ENCODE assay signal across 17 cellular contexts in the genomic region with DNA sequence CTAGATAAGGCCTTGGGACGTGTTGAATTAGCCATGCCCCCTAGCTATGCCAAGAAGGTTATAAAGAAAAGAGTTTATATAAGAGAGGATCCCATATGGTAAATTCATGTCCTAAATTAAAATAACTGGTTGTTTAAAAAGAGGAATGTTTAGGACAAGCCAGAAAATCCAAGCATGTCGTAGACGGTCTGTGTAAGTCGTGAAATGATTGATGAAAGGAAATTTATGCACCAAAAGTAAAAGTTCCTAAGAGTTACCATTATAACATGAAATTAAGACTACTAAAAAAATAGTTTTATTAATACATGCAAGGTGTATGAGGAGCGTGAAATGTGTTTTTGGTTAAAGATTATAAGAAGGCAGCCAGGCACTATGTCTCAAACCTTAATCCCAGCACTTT.
A peak's percentile ranks its signal among the peaks of the same experiment; 100 is the strongest.
DNase-seq lines count a peak whose midpoint lies in the region; ATAC-seq and TF ChIP-seq lines count a peak whose summit lies in the region.
"Had no signal": no experiment of that assay in that cellular context is flagged by ENCODE, and none has a peak within 500 bp of the region (broad histone marks: within the 10 kb centered on the region; RNA-seq: fewer than 3 reads in every experiment).

No MANE protein-coding gene starts in this region.

- peaks cover 44% of the 10 kb centered on the region for H3K9me3 Mint-ChIP-seq in nephron progenitor cell
- H3K9me3 Mint-ChIP-seq: CD8-positive, alpha-beta T cell had no signal

- no peak overlapping the region for H3K4me3 Mint-ChIP-seq in nephron progenitor cell
- H3K4me3 Mint-ChIP-seq: activated CD4-positive, alpha-beta T cell treated with anti-CD3 and anti-CD28 coated beads, Interleukin-2, amount 10 ng/mL, durations not matched to agents 7 days and 5 days; CD8-positive, alpha-beta T cell had no signal

- H3K36me3 ChIP-seq in SJCRH30: no peaks in the 10 kb centered on the region

- peaks cover 10% of the 10 kb centered on the region for H3K36me3 Mint-ChIP-seq in nephron progenitor cell (ENCODE audit: low read depth)
- H3K36me3 Mint-ChIP-seq: CD8-positive, alpha-beta T cell had no signal

- peak; percentile 49 for DNase-seq in NCI-H748 (lab: John Stamatoyannopoulos, UW; ENCODE audit: unreplicated experiment)
- DNase-seq in NCI-H748 treated with DMSO at 0.1 percent for 48 hours (lab: John Stamatoyannopoulos, UW): no peak
- peak; percentile 14 for DNase-seq in KBM-7
- DNase-seq in SJCRH30: peak; percentile 23 to 31
- peak; percentile 29 for DNase-seq in nephron progenitor cell
- no peak for DNase-seq in NCI-H187 treated with DMSO at 0.1 percent for 48 hours (lab: John Stamatoyannopoulos, UW)
- DNase-seq in NCI-H524 (lab: John Stamatoyannopoulos, UW): no peak
- DNase-seq: activated CD4-positive, alpha-beta T cell treated with anti-CD3 and anti-CD28 coated beads, Interleukin-2, amount 10 ng/mL, durations not matched to agents 7 days and 5 days; CD8-positive, alpha-beta T cell; left colon; NCI-H1092 treated with DMSO at 0.1 percent for 48 hours; NCI-H345; right cardiac atrium; SK-N-SH; stimulated activated naive CD4-positive, alpha-beta T cell treated with Interleukin-2 at 50 U/mL for 16 hours; T1000 had no signal

- H3K27ac ChIP-seq in SJCRH30: no peak overlapping the region

- in situ Hi-C loops in KBM-7 (cut with MboI; ENCODE audit: low pct_unique_long_range_greater_than_20kb, low sequenced_read_pairs): no loop called here

- H3K4me1 ChIP-seq in SJCRH30: no peaks in the 10 kb centered on the region

- TF ChIP-seq CTCF in nephron progenitor cell (IDR thresholded peaks at IDR 0.05): no peak

- ATAC-seq in HG03139 (IDR thresholded peaks at IDR 0.05; ENCODE audit: unreplicated experiment): no peak
- ATAC-seq: CD8-positive, alpha-beta T cell; left colon; right cardiac atrium had no signal

- peaks cover 6% of the 10 kb centered on the region for H3K27me3 Mint-ChIP-seq in nephron progenitor cell (ENCODE audit: low read depth, poor library complexity)
- H3K27me3 Mint-ChIP-seq: activated CD4-positive, alpha-beta T cell treated with anti-CD3 and anti-CD28 coated beads, Interleukin-2, amount 10 ng/mL, durations not matched to agents 7 days and 5 days had no signal

- no peaks in the 10 kb centered on the region for H3K4me1 Mint-ChIP-seq in nephron progenitor cell
- H3K4me1 Mint-ChIP-seq: activated CD4-positive, alpha-beta T cell treated with anti-CD3 and anti-CD28 coated beads, Interleukin-2, amount 10 ng/mL, durations not matched to agents 7 days and 5 days had no signal

- H3K27ac Mint-ChIP-seq in nephron progenitor cell: no peak overlapping the region
- H3K27ac Mint-ChIP-seq: activated CD4-positive, alpha-beta T cell treated with anti-CD3 and anti-CD28 coated beads, Interleukin-2, amount 10 ng/mL, durations not matched to agents 7 days and 5 days; CD8-positive, alpha-beta T cell had no signal

- no peak overlapping the region for H3K4me3 ChIP-seq in SJCRH30

- H3K27me3 ChIP-seq in SJCRH30: no peaks in the 10 kb centered on the region

- peaks cover 9% of the 10 kb centered on the region; the same call in 1 of the 2 replicates for H3K9me3 ChIP-seq in SJCRH30 (replicated peaks)

Comparison
In these comparisons a context has a peak if more than half of its experiments do, and no peak if none do; other contexts are left out.
1. DNase-seq: peak in NCI-H748 (single experiment), KBM-7 (single experiment), SJCRH30 (2 of 2) and nephron progenitor cell (single experiment); none in NCI-H748 treated with DMSO at 0.1 percent for 48 hours (single experiment), NCI-H187 treated with DMSO at 0.1 percent for 48 hours (single experiment) and NCI-H524 (0 of 2).